Comparison of ENCODE assay signal across 9 cellular contexts in genomic region chr17:20111538-20111937, GRCh38.
"Had no signal": no experiment of that assay in that cellular context is flagged by ENCODE, and none has a peak within 500 bp of the region (broad histone marks: within the 10 kb centered on the region; RNA-seq: fewer than 3 reads in every experiment).

No MANE protein-coding gene starts in this region.

- H3K9ac ChIP-seq: GM23248 had no signal

- H3K27ac Mint-ChIP-seq: GM23338, H9, HFFc6 had no signal

- H3K9me3 Mint-ChIP-seq: HFFc6 had no signal

- H2AFZ ChIP-seq: GM23248, GM23338 had no signal

- H3K4me3 Mint-ChIP-seq: GM23338, H9, HFFc6 had no signal

- H3K4me2 ChIP-seq: GM23338 had no signal

- H3K27ac ChIP-seq: GM23248 had no signal

- H3K4me3 ChIP-seq: GM23248, GM23338, HAP-1 had no signal

- H3K9me3 ChIP-seq: HAP-1 had no signal

- ATAC-seq: GM23338, HCT116 had no signal

- DNase-seq: GM23248, GOT3, H7, H9, HCEC 1CT, HFFc6 had no signal

- H3K36me3 ChIP-seq: HAP-1 had no signal
